1 cellular context compared by ENCODE assay signal in the genomic region with DNA sequence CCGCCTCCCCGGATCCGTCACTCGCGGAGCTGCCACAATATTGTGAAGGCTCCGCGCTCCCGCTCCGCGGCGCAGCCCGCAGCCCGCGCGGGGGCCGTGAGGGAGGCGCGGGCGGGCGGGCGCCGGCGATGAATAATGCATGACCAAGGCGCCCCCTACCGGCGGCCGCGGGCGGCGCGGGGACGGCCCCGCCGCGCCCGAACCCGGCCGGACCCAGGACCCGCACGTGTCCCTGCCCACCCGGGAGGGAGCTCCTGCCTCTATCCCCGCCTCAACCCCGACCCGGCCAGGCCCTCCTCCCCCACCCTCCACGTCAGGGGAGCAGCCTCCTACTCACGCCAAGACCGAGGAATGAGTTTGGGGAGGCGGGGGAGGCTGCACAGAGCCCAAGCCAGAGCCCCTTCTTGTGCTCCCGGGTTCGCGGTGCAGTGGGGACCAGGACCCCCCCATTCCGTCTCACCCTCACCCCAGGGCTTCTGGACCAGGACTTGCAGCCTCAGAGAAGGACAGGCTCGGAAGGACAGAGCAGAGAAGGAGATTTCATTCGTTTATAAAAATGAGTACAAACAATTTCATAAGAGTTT.
TF ChIP-seq lines count a peak whose summit lies in the region.

No MANE protein-coding gene starts in this region.

TF ChIP-seq in K562, 482 proteins besides CTCF, POLR2A, EP300 and RAD21 (continued from another document and continues in another):
- TF ChIP-seq, protein P1, sequence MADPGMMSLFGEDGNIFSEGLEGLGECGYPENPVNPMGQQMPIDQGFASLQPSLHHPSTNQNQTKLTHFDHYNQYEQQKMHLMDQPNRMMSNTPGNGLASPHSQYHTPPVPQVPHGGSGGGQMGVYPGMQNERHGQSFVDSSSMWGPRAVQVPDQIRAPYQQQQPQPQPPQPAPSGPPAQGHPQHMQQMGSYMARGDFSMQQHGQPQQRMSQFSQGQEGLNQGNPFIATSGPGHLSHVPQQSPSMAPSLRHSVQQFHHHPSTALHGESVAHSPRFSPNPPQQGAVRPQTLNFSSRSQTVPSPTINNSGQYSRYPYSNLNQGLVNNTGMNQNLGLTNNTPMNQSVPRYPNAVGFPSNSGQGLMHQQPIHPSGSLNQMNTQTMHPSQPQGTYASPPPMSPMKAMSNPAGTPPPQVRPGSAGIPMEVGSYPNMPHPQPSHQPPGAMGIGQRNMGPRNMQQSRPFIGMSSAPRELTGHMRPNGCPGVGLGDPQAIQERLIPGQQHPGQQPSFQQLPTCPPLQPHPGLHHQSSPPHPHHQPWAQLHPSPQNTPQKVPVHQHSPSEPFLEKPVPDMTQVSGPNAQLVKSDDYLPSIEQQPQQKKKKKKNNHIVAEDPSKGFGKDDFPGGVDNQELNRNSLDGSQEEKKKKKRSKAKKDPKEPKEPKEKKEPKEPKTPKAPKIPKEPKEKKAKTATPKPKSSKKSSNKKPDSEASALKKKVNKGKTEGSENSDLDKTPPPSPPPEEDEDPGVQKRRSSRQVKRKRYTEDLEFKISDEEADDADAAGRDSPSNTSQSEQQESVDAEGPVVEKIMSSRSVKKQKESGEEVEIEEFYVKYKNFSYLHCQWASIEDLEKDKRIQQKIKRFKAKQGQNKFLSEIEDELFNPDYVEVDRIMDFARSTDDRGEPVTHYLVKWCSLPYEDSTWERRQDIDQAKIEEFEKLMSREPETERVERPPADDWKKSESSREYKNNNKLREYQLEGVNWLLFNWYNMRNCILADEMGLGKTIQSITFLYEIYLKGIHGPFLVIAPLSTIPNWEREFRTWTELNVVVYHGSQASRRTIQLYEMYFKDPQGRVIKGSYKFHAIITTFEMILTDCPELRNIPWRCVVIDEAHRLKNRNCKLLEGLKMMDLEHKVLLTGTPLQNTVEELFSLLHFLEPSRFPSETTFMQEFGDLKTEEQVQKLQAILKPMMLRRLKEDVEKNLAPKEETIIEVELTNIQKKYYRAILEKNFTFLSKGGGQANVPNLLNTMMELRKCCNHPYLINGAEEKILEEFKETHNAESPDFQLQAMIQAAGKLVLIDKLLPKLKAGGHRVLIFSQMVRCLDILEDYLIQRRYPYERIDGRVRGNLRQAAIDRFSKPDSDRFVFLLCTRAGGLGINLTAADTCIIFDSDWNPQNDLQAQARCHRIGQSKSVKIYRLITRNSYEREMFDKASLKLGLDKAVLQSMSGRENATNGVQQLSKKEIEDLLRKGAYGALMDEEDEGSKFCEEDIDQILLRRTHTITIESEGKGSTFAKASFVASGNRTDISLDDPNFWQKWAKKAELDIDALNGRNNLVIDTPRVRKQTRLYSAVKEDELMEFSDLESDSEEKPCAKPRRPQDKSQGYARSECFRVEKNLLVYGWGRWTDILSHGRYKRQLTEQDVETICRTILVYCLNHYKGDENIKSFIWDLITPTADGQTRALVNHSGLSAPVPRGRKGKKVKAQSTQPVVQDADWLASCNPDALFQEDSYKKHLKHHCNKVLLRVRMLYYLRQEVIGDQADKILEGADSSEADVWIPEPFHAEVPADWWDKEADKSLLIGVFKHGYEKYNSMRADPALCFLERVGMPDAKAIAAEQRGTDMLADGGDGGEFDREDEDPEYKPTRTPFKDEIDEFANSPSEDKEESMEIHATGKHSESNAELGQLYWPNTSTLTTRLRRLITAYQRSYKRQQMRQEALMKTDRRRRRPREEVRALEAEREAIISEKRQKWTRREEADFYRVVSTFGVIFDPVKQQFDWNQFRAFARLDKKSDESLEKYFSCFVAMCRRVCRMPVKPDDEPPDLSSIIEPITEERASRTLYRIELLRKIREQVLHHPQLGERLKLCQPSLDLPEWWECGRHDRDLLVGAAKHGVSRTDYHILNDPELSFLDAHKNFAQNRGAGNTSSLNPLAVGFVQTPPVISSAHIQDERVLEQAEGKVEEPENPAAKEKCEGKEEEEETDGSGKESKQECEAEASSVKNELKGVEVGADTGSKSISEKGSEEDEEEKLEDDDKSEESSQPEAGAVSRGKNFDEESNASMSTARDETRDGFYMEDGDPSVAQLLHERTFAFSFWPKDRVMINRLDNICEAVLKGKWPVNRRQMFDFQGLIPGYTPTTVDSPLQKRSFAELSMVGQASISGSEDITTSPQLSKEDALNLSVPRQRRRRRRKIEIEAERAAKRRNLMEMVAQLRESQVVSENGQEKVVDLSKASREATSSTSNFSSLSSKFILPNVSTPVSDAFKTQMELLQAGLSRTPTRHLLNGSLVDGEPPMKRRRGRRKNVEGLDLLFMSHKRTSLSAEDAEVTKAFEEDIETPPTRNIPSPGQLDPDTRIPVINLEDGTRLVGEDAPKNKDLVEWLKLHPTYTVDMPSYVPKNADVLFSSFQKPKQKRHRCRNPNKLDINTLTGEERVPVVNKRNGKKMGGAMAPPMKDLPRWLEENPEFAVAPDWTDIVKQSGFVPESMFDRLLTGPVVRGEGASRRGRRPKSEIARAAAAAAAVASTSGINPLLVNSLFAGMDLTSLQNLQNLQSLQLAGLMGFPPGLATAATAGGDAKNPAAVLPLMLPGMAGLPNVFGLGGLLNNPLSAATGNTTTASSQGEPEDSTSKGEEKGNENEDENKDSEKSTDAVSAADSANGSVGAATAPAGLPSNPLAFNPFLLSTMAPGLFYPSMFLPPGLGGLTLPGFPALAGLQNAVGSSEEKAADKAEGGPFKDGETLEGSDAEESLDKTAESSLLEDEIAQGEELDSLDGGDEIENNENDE (IDR thresholded peaks at IDR 0.05; ENCODE audit: low read depth, low read length): no peak
- TF ChIP-seq NR2F6 (CRISPR knock-in tag; IDR thresholded peaks at IDR 0.05) (no peak), CHD2 (IDR thresholded peaks at IDR 0.05; ENCODE audit: low read depth, low read length) (no peak), TAF1 (IDR thresholded peaks at IDR 0.05; ENCODE audit: control insufficient read depth, extremely low read depth, insufficient read depth, low read length, severe bottlenecking) (no peak), PML (IDR thresholded peaks at IDR 0.05; ENCODE audit: low read length) (no peak), CEBPB (tag; IDR thresholded peaks at IDR 0.05) (no peak), ARNT (IDR thresholded peaks at IDR 0.05) (no peak), PHF21A (IDR thresholded peaks at IDR 0.05; ENCODE audit: borderline replicate concordance, low read depth) (no peak), CCNT2 (IDR thresholded peaks at IDR 0.05; ENCODE audit: borderline replicate concordance, extremely low read depth, insufficient read length, low read depth, low read length) (peak; percentile 27), SP1 (CRISPR knock-in tag; IDR thresholded peaks at IDR 0.05) (no peak), ZNF785 (CRISPR knock-in tag; IDR thresholded peaks at IDR 0.05) (no peak), ELF2 (CRISPR knock-in tag; IDR thresholded peaks at IDR 0.05) (no peak)
- TF ChIP-seq, protein P2, sequence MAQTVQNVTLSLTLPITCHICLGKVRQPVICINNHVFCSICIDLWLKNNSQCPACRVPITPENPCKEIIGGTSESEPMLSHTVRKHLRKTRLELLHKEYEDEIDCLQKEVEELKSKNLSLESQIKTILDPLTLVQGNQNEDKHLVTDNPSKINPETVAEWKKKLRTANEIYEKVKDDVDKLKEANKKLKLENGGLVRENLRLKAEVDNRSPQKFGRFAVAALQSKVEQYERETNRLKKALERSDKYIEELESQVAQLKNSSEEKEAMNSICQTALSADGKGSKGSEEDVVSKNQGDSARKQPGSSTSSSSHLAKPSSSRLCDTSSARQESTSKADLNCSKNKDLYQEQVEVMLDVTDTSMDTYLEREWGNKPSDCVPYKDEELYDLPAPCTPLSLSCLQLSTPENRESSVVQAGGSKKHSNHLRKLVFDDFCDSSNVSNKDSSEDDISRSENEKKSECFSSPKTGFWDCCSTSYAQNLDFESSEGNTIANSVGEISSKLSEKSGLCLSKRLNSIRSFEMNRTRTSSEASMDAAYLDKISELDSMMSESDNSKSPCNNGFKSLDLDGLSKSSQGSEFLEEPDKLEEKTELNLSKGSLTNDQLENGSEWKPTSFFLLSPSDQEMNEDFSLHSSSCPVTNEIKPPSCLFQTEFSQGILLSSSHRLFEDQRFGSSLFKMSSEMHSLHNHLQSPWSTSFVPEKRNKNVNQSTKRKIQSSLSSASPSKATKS (CRISPR knock-in tag; IDR thresholded peaks at IDR 0.05): no peak
- TF ChIP-seq, protein P3, sequence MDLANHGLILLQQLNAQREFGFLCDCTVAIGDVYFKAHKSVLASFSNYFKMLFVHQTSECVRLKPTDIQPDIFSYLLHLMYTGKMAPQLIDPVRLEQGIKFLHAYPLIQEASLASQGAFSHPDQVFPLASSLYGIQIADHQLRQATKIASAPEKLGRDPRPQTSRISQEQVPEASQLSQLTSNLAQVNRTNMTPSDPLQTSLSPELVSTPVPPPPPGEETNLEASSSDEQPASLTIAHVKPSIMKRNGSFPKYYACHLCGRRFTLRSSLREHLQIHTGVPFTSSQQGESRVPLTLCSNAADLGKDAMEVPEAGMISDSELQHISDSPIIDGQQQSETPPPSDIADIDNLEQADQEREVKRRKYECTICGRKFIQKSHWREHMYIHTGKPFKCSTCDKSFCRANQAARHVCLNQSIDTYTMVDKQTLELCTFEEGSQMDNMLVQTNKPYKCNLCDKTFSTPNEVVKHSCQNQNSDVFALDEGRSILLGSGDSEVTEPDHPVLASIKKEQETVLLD (IDR thresholded peaks at IDR 0.05): no peak
- TF ChIP-seq, protein P4, sequence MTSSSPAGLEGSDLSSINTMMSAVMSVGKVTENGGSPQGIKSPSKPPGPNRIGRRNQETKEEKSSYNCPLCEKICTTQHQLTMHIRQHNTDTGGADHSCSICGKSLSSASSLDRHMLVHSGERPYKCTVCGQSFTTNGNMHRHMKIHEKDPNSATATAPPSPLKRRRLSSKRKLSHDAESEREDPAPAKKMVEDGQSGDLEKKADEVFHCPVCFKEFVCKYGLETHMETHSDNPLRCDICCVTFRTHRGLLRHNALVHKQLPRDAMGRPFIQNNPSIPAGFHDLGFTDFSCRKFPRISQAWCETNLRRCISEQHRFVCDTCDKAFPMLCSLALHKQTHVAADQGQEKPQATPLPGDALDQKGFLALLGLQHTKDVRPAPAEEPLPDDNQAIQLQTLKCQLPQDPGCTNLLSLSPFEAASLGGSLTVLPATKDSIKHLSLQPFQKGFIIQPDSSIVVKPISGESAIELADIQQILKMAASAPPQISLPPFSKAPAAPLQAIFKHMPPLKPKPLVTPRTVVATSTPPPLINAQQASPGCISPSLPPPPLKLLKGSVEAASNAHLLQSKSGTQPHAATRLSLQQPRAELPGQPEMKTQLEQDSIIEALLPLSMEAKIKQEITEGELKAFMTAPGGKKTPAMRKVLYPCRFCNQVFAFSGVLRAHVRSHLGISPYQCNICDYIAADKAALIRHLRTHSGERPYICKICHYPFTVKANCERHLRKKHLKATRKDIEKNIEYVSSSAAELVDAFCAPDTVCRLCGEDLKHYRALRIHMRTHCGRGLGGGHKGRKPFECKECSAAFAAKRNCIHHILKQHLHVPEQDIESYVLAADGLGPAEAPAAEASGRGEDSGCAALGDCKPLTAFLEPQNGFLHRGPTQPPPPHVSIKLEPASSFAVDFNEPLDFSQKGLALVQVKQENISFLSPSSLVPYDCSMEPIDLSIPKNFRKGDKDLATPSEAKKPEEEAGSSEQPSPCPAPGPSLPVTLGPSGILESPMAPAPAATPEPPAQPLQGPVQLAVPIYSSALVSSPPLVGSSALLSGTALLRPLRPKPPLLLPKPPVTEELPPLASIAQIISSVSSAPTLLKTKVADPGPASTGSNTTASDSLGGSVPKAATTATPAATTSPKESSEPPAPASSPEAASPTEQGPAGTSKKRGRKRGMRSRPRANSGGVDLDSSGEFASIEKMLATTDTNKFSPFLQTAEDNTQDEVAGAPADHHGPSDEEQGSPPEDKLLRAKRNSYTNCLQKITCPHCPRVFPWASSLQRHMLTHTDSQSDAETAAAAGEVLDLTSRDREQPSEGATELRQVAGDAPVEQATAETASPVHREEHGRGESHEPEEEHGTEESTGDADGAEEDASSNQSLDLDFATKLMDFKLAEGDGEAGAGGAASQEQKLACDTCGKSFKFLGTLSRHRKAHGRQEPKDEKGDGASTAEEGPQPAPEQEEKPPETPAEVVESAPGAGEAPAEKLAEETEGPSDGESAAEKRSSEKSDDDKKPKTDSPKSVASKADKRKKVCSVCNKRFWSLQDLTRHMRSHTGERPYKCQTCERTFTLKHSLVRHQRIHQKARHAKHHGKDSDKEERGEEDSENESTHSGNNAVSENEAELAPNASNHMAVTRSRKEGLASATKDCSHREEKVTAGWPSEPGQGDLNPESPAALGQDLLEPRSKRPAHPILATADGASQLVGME (CRISPR knock-in tag; IDR thresholded peaks at IDR 0.05): no peak
- TF ChIP-seq, protein P5, sequence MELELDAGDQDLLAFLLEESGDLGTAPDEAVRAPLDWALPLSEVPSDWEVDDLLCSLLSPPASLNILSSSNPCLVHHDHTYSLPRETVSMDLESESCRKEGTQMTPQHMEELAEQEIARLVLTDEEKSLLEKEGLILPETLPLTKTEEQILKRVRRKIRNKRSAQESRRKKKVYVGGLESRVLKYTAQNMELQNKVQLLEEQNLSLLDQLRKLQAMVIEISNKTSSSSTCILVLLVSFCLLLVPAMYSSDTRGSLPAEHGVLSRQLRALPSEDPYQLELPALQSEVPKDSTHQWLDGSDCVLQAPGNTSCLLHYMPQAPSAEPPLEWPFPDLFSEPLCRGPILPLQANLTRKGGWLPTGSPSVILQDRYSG (tag; conservative IDR thresholded peaks at IDR 0.05; ENCODE audit: low read depth): no peak
- TF ChIP-seq, protein P6, sequence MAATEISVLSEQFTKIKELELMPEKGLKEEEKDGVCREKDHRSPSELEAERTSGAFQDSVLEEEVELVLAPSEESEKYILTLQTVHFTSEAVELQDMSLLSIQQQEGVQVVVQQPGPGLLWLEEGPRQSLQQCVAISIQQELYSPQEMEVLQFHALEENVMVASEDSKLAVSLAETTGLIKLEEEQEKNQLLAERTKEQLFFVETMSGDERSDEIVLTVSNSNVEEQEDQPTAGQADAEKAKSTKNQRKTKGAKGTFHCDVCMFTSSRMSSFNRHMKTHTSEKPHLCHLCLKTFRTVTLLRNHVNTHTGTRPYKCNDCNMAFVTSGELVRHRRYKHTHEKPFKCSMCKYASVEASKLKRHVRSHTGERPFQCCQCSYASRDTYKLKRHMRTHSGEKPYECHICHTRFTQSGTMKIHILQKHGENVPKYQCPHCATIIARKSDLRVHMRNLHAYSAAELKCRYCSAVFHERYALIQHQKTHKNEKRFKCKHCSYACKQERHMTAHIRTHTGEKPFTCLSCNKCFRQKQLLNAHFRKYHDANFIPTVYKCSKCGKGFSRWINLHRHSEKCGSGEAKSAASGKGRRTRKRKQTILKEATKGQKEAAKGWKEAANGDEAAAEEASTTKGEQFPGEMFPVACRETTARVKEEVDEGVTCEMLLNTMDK (IDR thresholded peaks at IDR 0.05; ENCODE audit: borderline replicate concordance, insufficient read depth, low read depth, low read length, poor library complexity, severe bottlenecking): peak; percentile 86
- TF ChIP-seq, protein P7, sequence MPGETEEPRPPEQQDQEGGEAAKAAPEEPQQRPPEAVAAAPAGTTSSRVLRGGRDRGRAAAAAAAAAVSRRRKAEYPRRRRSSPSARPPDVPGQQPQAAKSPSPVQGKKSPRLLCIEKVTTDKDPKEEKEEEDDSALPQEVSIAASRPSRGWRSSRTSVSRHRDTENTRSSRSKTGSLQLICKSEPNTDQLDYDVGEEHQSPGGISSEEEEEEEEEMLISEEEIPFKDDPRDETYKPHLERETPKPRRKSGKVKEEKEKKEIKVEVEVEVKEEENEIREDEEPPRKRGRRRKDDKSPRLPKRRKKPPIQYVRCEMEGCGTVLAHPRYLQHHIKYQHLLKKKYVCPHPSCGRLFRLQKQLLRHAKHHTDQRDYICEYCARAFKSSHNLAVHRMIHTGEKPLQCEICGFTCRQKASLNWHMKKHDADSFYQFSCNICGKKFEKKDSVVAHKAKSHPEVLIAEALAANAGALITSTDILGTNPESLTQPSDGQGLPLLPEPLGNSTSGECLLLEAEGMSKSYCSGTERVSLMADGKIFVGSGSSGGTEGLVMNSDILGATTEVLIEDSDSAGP (CRISPR knock-in tag; IDR thresholded peaks at IDR 0.05): no peak
